In genomic region chr14:24425704-24426103, GRCh38 we compare ENCODE assay signal across 8 cellular contexts. TPM values are rescaled to one million over a fixed set of nuclear protein-coding genes. Genes with fewer than 3 reads are reported as not detected.
DNase-seq lines count a peak whose midpoint lies in the region; ATAC-seq and TF ChIP-seq lines count a peak whose summit lies in the region.
"Had no signal": no experiment of that assay in that cellular context is flagged by ENCODE, and none has a peak within 500 bp of the region (broad histone marks: within the 10 kb centered on the region; RNA-seq: fewer than 3 reads in every experiment).

No MANE protein-coding gene starts in this region.

- no peak overlapping the region for H3K4me3 ChIP-seq in RWPE2 (ENCODE audit: severe bottlenecking)

- no peaks in the 10 kb centered on the region for H3K9me3 ChIP-seq in RWPE2 (ENCODE audit: severe bottlenecking)

- H3K27ac ChIP-seq in RWPE2 (ENCODE audit: poor library complexity, severe bottlenecking) = peak overlapping the region; percentile 72
- H3K27ac ChIP-seq: HL-60 had no signal

- DNase-seq in ELR (ENCODE audit: low read depth) (peak; percentile 63), RWPE2 (ENCODE audit: low spot score) (no peak), inferior parietal cortex (ENCODE audit: extremely low spot score) (peak; percentile 18), NCI-H1436 treated with DMSO at 0.1 percent for 48 hours (lab: John Stamatoyannopoulos, UW) (no peak), left colon (no peak)
- no peak for DNase-seq in stimulated activated CD4-positive, alpha-beta T cell treated with anti-CD3 and anti-CD28 coated beads, Interleukin-4, amount 100 ng/mL, for 24 hours

- H3K4me1 ChIP-seq in RWPE2 (ENCODE audit: insufficient read depth, poor library complexity, severe bottlenecking) = peaks cover 29% of the 10 kb centered on the region

- TF ChIP-seq CTCF in RWPE2 (IDR thresholded peaks at IDR 0.05; ENCODE audit: poor library complexity, severe bottlenecking) = no peak

- intact Hi-C loops in left colon (cut with DNase I, micrococcal nuclease) = no loop called here

- H3K27me3 ChIP-seq in RWPE2 (ENCODE audit: insufficient read depth, poor library complexity, severe bottlenecking) = no peaks in the 10 kb centered on the region

- H3K36me3 ChIP-seq in RWPE2 (ENCODE audit: low read depth) = no peaks in the 10 kb centered on the region; the same call in 1 of the 2 replicates

- ATAC-seq in RWPE2 (ENCODE audit: low read depth) = peak; percentile 43
- no peak for ATAC-seq in left colon

RNA-seq across cellular contexts. Expression of gene CBLN3, which starts 3.8 kb away (rescaled TPM):
- total RNA-seq in left colon = 1 to 10 TPM; 2.0 to 2.5 TPM

RNA-seq across cellular contexts. Expression of gene KHNYN, which starts 4.0 kb away (rescaled TPM):
- 10 to 100 TPM; 70.8 to 97.3 TPM for total RNA-seq in left colon

RNA-seq across cellular contexts. Expression of gene SDR39U1, which starts 16.9 kb away (rescaled TPM):
- 10 to 100 TPM; 34.4 to 40.8 TPM for total RNA-seq in left colon

RNA-seq across cellular contexts. Expression of gene NYNRIN, which starts 26.9 kb away (rescaled TPM):
- 10 to 100 TPM; 11.7 to 13.2 TPM for total RNA-seq in left colon

RNA-seq across cellular contexts. Expression of gene NFATC4, which starts 57.7 kb away (rescaled TPM):
- 10 to 100 TPM; 12.8 to 17.4 TPM for total RNA-seq in left colon
- total RNA-seq: T-helper 1 cell treated with Interleukin-12 subunit alpha and Interleukin-12 subunit beta and Interleukin-4 antibody, amounts not matched to agents 30 ng/mL and 1 ng/mL, for 36 hours had no signal

Comparison
In these comparisons a context has a peak if more than half of its experiments do, and no peak if none do; other contexts are left out.
1. DNase-seq: peak in ELR (single experiment) and inferior parietal cortex (single experiment); none in RWPE2 (single experiment), stimulated activated CD4-positive, alpha-beta T cell treated with anti-CD3 and anti-CD28 coated beads, Interleukin-4, amount 100 ng/mL, for 24 hours (single experiment), NCI-H1436 treated with DMSO at 0.1 percent for 48 hours (single experiment) and left colon (0 of 2).